3 cellular contexts compared by ENCODE assay signal in the genomic region with DNA sequence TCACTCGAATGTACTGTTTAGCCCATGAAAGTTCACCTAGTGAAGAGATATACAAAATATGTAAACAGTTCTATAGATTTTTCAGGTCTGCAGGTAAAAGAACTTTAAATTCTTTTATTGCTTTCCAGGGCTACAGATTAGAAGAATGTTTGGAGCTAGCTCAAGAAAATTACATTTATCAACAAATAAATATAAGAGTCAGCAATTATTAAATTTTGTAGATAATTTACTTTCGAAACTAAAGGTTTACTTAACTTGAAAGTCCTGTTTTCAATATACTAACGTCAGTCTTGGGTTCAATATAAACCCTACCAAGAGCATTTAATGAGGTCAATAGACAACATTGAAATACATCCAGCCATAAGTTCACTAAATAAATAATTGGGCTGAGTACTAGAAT.
TF ChIP-seq lines count a peak whose summit lies in the region.

No MANE protein-coding gene starts in this region.

TF ChIP-seq in A549, 52 proteins besides CTCF, POLR2A, EP300 and RAD21:
- TF ChIP-seq ZC3H11A (IDR thresholded peaks at IDR 0.05) = no peak
- no peak for TF ChIP-seq SMC3 (IDR thresholded peaks at IDR 0.05)
- no peak for TF ChIP-seq FOXS1 (CRISPR knock-in tag; IDR thresholded peaks at IDR 0.05)
- TF ChIP-seq MAFK (IDR thresholded peaks at IDR 0.05; ENCODE audit: partially characterized antibody) = peak; percentile 63
- TF ChIP-seq EHF (CRISPR knock-in tag; IDR thresholded peaks at IDR 0.05) = no peak
- no peak for TF ChIP-seq CEBPB (IDR thresholded peaks at IDR 0.05)

TF ChIP-seq in IMR-90, 13 proteins besides CTCF, POLR2A, EP300 and RAD21:
- TF ChIP-seq MAFK (IDR thresholded peaks at IDR 0.05; ENCODE audit: low read depth, low read length) (peak; percentile 54), FOS (IDR thresholded peaks at IDR 0.05; ENCODE audit: low read depth, low read length) (no peak)
TF ChIP-seq in IMR-90: peak in this region for 1.

TF ChIP-seq in K562, 482 proteins besides CTCF, POLR2A, EP300 and RAD21:
- TF ChIP-seq, protein P1, sequence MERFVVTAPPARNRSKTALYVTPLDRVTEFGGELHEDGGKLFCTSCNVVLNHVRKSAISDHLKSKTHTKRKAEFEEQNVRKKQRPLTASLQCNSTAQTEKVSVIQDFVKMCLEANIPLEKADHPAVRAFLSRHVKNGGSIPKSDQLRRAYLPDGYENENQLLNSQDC (CRISPR knock-in tag; IDR thresholded peaks at IDR 0.05) = no peak
- TF ChIP-seq MAFF (IDR thresholded peaks at IDR 0.05; ENCODE audit: low read length) (peak; percentile 69; the same call in 1 of the 2 replicates), ZNF316 (IDR thresholded peaks at IDR 0.05) (peak; percentile 89), C11orf30 (IDR thresholded peaks at IDR 0.05; ENCODE audit: low read depth) (peak; percentile 74), ZNF780A (CRISPR knock-in tag; IDR thresholded peaks at IDR 0.05) (no peak), ILF3 (IDR thresholded peaks at IDR 0.05; ENCODE audit: borderline replicate concordance) (no peak), MAFK (IDR thresholded peaks at IDR 0.05; ENCODE audit: low read length) (peak; percentile 36; the same call in 1 of the 2 replicates), MAFG (tag; conservative IDR thresholded peaks at IDR 0.05) (peak; percentile 64; the same call in 1 of the 2 replicates)
